In the genomic region with DNA sequence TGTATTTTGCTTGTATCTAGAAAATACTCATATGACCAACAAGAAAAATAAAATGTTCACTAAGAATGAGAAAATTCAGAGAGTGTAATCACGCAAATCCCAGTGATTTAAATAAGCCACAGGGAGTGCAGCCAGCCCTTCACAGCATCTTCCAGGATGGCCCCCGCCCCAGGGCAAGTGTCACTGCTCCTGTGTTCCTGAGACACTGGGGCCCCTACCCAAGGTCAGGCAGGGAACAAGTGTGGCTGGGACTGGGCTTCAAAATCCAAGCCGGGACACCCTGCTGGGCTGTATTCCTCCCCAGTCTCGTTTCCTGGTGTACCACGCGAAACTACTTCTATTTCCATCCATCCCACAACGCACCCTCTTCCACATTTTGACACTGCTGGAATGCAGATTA, we compare ENCODE assay signal across 31 cellular contexts. TPM values are rescaled to one million over a fixed set of nuclear protein-coding genes. Genes with fewer than 3 reads are reported as not detected.
"Had no signal": no experiment of that assay in that cellular context is flagged by ENCODE, and none has a peak within 500 bp of the region (broad histone marks: within the 10 kb centered on the region; RNA-seq: fewer than 3 reads in every experiment).

No MANE protein-coding gene starts in this region.

- H3K4me3 Mint-ChIP-seq: activated CD8-positive, alpha-beta T cell treated with anti-CD3 and anti-CD28 coated beads, Interleukin-2, amount 10 ng/mL, durations not matched to agents 7 days and 5 days; activated naive CD4-positive, alpha-beta T cell treated with anti-CD3 and anti-CD28 coated beads, Interleukin-2, amount 50 U/mL, for 24 hours; activated naive CD8-positive, alpha-beta T cell treated with anti-CD3 and anti-CD28 coated beads, Interleukin-2, amount 50 U/mL, for 24 hours; WTC11 had no signal

- H3K4me3 ChIP-seq: MG63 had no signal

- H3K27me3 Mint-ChIP-seq: activated naive CD4-positive, alpha-beta T cell treated with anti-CD3 and anti-CD28 coated beads, Interleukin-2, amount 50 U/mL, for 24 hours; activated naive CD8-positive, alpha-beta T cell treated with anti-CD3 and anti-CD28 coated beads, Interleukin-2, amount 50 U/mL, for 24 hours; T-helper 17 cell had no signal

- H3K9me3 ChIP-seq: MG63 had no signal

- H3K9me3 Mint-ChIP-seq: activated naive CD4-positive, alpha-beta T cell treated with anti-CD3 and anti-CD28 coated beads, Interleukin-2, amount 50 U/mL, for 24 hours; activated naive CD8-positive, alpha-beta T cell treated with anti-CD3 and anti-CD28 coated beads, Interleukin-2, amount 50 U/mL, for 24 hours; WTC11 had no signal

- ATAC-seq: activated CD8-positive, alpha-beta T cell treated with anti-CD3 and anti-CD28 coated beads, Interleukin-2, amount 10 ng/mL, durations not matched to agents 7 days and 5 days; activated naive CD8-positive, alpha-beta T cell treated with anti-CD3 and anti-CD28 coated beads, Interleukin-2, amount 50 U/mL, for 24 hours; Panc1; T-helper 17 cell; WTC11 had no signal

- H3K27ac Mint-ChIP-seq: activated CD8-positive, alpha-beta T cell treated with anti-CD3 and anti-CD28 coated beads, Interleukin-2, amount 10 ng/mL, durations not matched to agents 7 days and 5 days; activated naive CD4-positive, alpha-beta T cell treated with anti-CD3 and anti-CD28 coated beads, Interleukin-2, amount 50 U/mL, for 24 hours; activated naive CD8-positive, alpha-beta T cell treated with anti-CD3 and anti-CD28 coated beads, Interleukin-2, amount 50 U/mL, for 24 hours; T-helper 17 cell; WTC11 had no signal

- H3K4me1 Mint-ChIP-seq: activated naive CD8-positive, alpha-beta T cell treated with anti-CD3 and anti-CD28 coated beads, Interleukin-2, amount 50 U/mL, for 24 hours had no signal

- H3K27me3 ChIP-seq: MG63 had no signal

- DNase-seq: activated CD4-positive, alpha-beta T cell treated with anti-CD3 and anti-CD28 coated beads for 48 hours; activated CD4-positive, alpha-beta T cell treated with anti-CD3 and anti-CD28 coated beads, Interleukin-2, amount 50 U/mL, for 4 hours; activated CD4-positive, CD25-positive, alpha-beta regulatory T cell treated with anti-CD3 and anti-CD28 coated beads, Interleukin-2, amount 50 U/mL, for 72 hours; activated CD8-positive, alpha-beta memory T cell treated with anti-CD3 and anti-CD28 coated beads, Interleukin-2, amount 50 U/mL, for 48 hours; activated CD8-positive, alpha-beta T cell treated with anti-CD3 and anti-CD28 coated beads, Interleukin-2, amount 10 ng/mL, durations not matched to agents 7 days and 5 days; activated naive CD4-positive, alpha-beta T cell; activated naive CD8-positive, alpha-beta T cell treated with anti-CD3 and anti-CD28 coated beads, Interleukin-2, amount 50 U/mL, for 24 hours; activated T-cell treated with anti-CD3 and anti-CD28 coated beads, Interleukin-2, amount 50 U/mL, for 1 hour; amygdala; MG63; MV-4-11; NCI-H1092 treated with DMSO at 0.1 percent for 48 hours; NCI-H1417 treated with DMSO at 0.1 percent for 48 hours; NCI-H1694; NCI-H2029; NCI-H2107; NCI-H2171 treated with DMSO at 0.1 percent for 48 hours; NCI-H226; NCI-H526; NCI-H774; OCI-M1; RPMI8226; SHP77 treated with DMSO at 0.1 percent for 48 hours; T-helper 17 cell; T-helper 9 cell had no signal

RNA-seq across cellular contexts. Expression of a gene that starts 26.4 kb away (rescaled TPM):
- total RNA-seq: activated CD8-positive, alpha-beta T cell treated with anti-CD3 and anti-CD28 coated beads, Interleukin-2, amount 10 ng/mL, durations not matched to agents 7 days and 5 days; cardiac septum; NCI-H460; SK-MEL-5; T-helper 17 cell; WTC11 had no signal
